ENCODE assay signal across 13 cellular contexts in genomic region chr9:120852240-120853018, GRCh38. TPM values are rescaled to one million over a fixed set of nuclear protein-coding genes. Genes with fewer than 3 reads are reported as not detected.
DNase-seq lines count a peak whose midpoint lies in the region; ATAC-seq and TF ChIP-seq lines count a peak whose summit lies in the region.
"Had no signal": no experiment of that assay in that cellular context is flagged by ENCODE, and none has a peak within 500 bp of the region (broad histone marks: within the 10 kb centered on the region; RNA-seq: fewer than 3 reads in every experiment).

No MANE protein-coding gene starts in this region.

- TF ChIP-seq CTCF in activated CD8-positive, alpha-beta T cell treated with anti-CD3 and anti-CD28 coated beads for 36 hours (IDR thresholded peaks at IDR 0.05): no peak

- no peaks in the 10 kb centered on the region for H3K9me3 Mint-ChIP-seq in activated naive CD8-positive, alpha-beta T cell (ENCODE audit: low read depth)
- H3K9me3 Mint-ChIP-seq in activated naive CD8-positive, alpha-beta T cell treated with anti-CD3 and anti-CD28 coated beads, Interleukin-2, amount 50 U/mL, for 24 hours: no peaks in the 10 kb centered on the region
- H3K9me3 Mint-ChIP-seq in activated CD8-positive, alpha-beta T cell treated with anti-CD3 and anti-CD28 coated beads for 36 hours: no peaks in the 10 kb centered on the region
- H3K9me3 Mint-ChIP-seq in stimulated activated effector memory CD8-positive, alpha-beta T cell treated with anti-CD3 and anti-CD28 coated beads, Interleukin-12 subunit alpha, Interleukin-12 subunit beta, amount 100 ng/mL, for 72 hours: no peaks in the 10 kb centered on the region

- no peaks in the 10 kb centered on the region for H3K27me3 ChIP-seq in iPS-20b (ENCODE audit: insufficient read depth, low read length)
- H3K27me3 ChIP-seq: ascending aorta had no signal

- peaks cover under 1% of the 10 kb centered on the region for H3K36me3 Mint-ChIP-seq in activated naive CD8-positive, alpha-beta T cell
- peaks cover 13% of the 10 kb centered on the region for H3K36me3 Mint-ChIP-seq in activated naive CD8-positive, alpha-beta T cell treated with anti-CD3 and anti-CD28 coated beads, Interleukin-2, amount 50 U/mL, for 24 hours (ENCODE audit: low read depth)
- peaks cover 56% of the 10 kb centered on the region for H3K36me3 Mint-ChIP-seq in activated CD8-positive, alpha-beta T cell treated with anti-CD3 and anti-CD28 coated beads for 36 hours (ENCODE audit: low read depth)
- H3K36me3 Mint-ChIP-seq in stimulated activated effector memory CD8-positive, alpha-beta T cell treated with anti-CD3 and anti-CD28 coated beads, Interleukin-12 subunit alpha, Interleukin-12 subunit beta, amount 100 ng/mL, for 72 hours: peaks cover 100% of the 10 kb centered on the region

- H3K36me3 ChIP-seq in iPS-20b (ENCODE audit: insufficient read depth, low read depth, low read length): peaks cover 4% of the 10 kb centered on the region; the same call in 1 of the 2 replicates

- peak overlapping the region; percentile 81 for H3K27ac Mint-ChIP-seq in activated naive CD8-positive, alpha-beta T cell
- H3K27ac Mint-ChIP-seq in activated naive CD8-positive, alpha-beta T cell treated with anti-CD3 and anti-CD28 coated beads, Interleukin-2, amount 50 U/mL, for 24 hours: no peak overlapping the region
- peak overlapping the region; percentile 31 for H3K27ac Mint-ChIP-seq in activated CD8-positive, alpha-beta T cell treated with anti-CD3 and anti-CD28 coated beads for 36 hours
- H3K27ac Mint-ChIP-seq in stimulated activated effector memory CD8-positive, alpha-beta T cell treated with anti-CD3 and anti-CD28 coated beads, Interleukin-12 subunit alpha, Interleukin-12 subunit beta, amount 100 ng/mL, for 72 hours: peak overlapping the region; percentile 79
- H3K27ac Mint-ChIP-seq: B cell had no signal

- no peaks in the 10 kb centered on the region for H3K9me3 ChIP-seq in iPS-20b (ENCODE audit: insufficient read depth, low read depth, low read length)
- H3K9me3 ChIP-seq: ascending aorta had no signal

- POLR2A ChIA-PET in activated CD8-positive, alpha-beta T cell treated with anti-CD3 and anti-CD28 coated beads for 36 hours (lab: Charles Lee): interaction anchor here (0.6 to 17.0 kb wide), 5 partner anchors 12 to 52 kb away, joined by 3 to 231 read pairs (median 4); no protein-coding TSS in a partner anchor

- H3K4me1 ChIP-seq in iPS-20b (ENCODE audit: insufficient read depth, low read length): peaks cover 17% of the 10 kb centered on the region
- H3K4me1 ChIP-seq: ascending aorta had no signal

- DNase-seq in activated naive CD8-positive, alpha-beta T cell treated with anti-CD3 and anti-CD28 coated beads, Interleukin-2, amount 50 U/mL, for 24 hours: no peak
- no peak for DNase-seq in activated CD8-positive, alpha-beta T cell treated with anti-CD3 and anti-CD28 coated beads for 36 hours
- no peak for DNase-seq in stimulated activated effector memory CD8-positive, alpha-beta T cell treated with anti-CD3 and anti-CD28 coated beads, Interleukin-12 subunit alpha, Interleukin-12 subunit beta, amount 100 ng/mL, for 72 hours (ENCODE audit: low spot score in 2 of 2)
- no peak for DNase-seq in stimulated activated CD4-positive, alpha-beta T cell treated with anti-CD3 and anti-CD28 coated beads, Interleukin-15, amount 100 ng/mL, for 24 hours
- no peak for DNase-seq in NCI-H128 (lab: John Stamatoyannopoulos, UW; ENCODE audit: unreplicated experiment)
- DNase-seq: GDM1, head of caudate nucleus had no signal

- no peaks in the 10 kb centered on the region for H3K27me3 Mint-ChIP-seq in activated naive CD8-positive, alpha-beta T cell
- no peaks in the 10 kb centered on the region for H3K27me3 Mint-ChIP-seq in activated naive CD8-positive, alpha-beta T cell treated with anti-CD3 and anti-CD28 coated beads, Interleukin-2, amount 50 U/mL, for 24 hours
- no peaks in the 10 kb centered on the region for H3K27me3 Mint-ChIP-seq in activated CD8-positive, alpha-beta T cell treated with anti-CD3 and anti-CD28 coated beads for 36 hours
- H3K27me3 Mint-ChIP-seq: B cell had no signal

- peaks cover 27% of the 10 kb centered on the region for H3K4me1 Mint-ChIP-seq in activated naive CD8-positive, alpha-beta T cell (ENCODE audit: low read depth)
- H3K4me1 Mint-ChIP-seq in activated naive CD8-positive, alpha-beta T cell treated with anti-CD3 and anti-CD28 coated beads, Interleukin-2, amount 50 U/mL, for 24 hours: peaks cover 5% of the 10 kb centered on the region
- peaks cover 43% of the 10 kb centered on the region for H3K4me1 Mint-ChIP-seq in activated CD8-positive, alpha-beta T cell treated with anti-CD3 and anti-CD28 coated beads for 36 hours (ENCODE audit: low read depth)
- H3K4me1 Mint-ChIP-seq in stimulated activated effector memory CD8-positive, alpha-beta T cell treated with anti-CD3 and anti-CD28 coated beads, Interleukin-12 subunit alpha, Interleukin-12 subunit beta, amount 100 ng/mL, for 72 hours: peaks cover 31% of the 10 kb centered on the region
- H3K4me1 Mint-ChIP-seq: B cell had no signal

- H3K4me3 ChIP-seq in iPS-20b (ENCODE audit: low read length): no peak overlapping the region
- H3K4me3 ChIP-seq: ascending aorta, lung had no signal

- no peak overlapping the region for H3K27ac ChIP-seq in iPS-20b (ENCODE audit: low read length)

- no peak for ATAC-seq in activated naive CD8-positive, alpha-beta T cell treated with anti-CD3 and anti-CD28 coated beads, Interleukin-2, amount 50 U/mL, for 24 hours
- ATAC-seq in activated CD8-positive, alpha-beta T cell treated with anti-CD3 and anti-CD28 coated beads for 36 hours: no peak
- no peak for ATAC-seq in stimulated activated effector memory CD8-positive, alpha-beta T cell treated with anti-CD3 and anti-CD28 coated beads, Interleukin-12 subunit alpha, Interleukin-12 subunit beta, amount 100 ng/mL, for 72 hours
- no peak for ATAC-seq in HG03095 (IDR thresholded peaks at IDR 0.05; ENCODE audit: unreplicated experiment)

- intact Hi-C loops in activated CD8-positive, alpha-beta T cell treated with anti-CD3 and anti-CD28 coated beads for 36 hours (cut with micrococcal nuclease): no loop called here

- peak overlapping the region; percentile 54; the same call in 1 of the 2 replicates for H3K9ac ChIP-seq in iPS-20b (ENCODE audit: low read depth, low read length)

- CTCF ChIA-PET in activated CD8-positive, alpha-beta T cell treated with anti-CD3 and anti-CD28 coated beads for 36 hours (lab: Charles Lee): no interaction called here

- H3K4me3 Mint-ChIP-seq in activated naive CD8-positive, alpha-beta T cell: no peak overlapping the region
- H3K4me3 Mint-ChIP-seq in activated naive CD8-positive, alpha-beta T cell treated with anti-CD3 and anti-CD28 coated beads, Interleukin-2, amount 50 U/mL, for 24 hours: no peak overlapping the region
- no peak overlapping the region for H3K4me3 Mint-ChIP-seq in activated CD8-positive, alpha-beta T cell treated with anti-CD3 and anti-CD28 coated beads for 36 hours
- no peak overlapping the region for H3K4me3 Mint-ChIP-seq in stimulated activated effector memory CD8-positive, alpha-beta T cell treated with anti-CD3 and anti-CD28 coated beads, Interleukin-12 subunit alpha, Interleukin-12 subunit beta, amount 100 ng/mL, for 72 hours
- H3K4me3 Mint-ChIP-seq: B cell had no signal

RNA-seq across cellular contexts. Expression of gene PSMD5, which starts 9.7 kb away (rescaled TPM):
- 10 to 100 TPM; 52.3 to 55.3 TPM for total RNA-seq in activated CD8-positive, alpha-beta T cell treated with anti-CD3 and anti-CD28 coated beads for 36 hours

RNA-seq across cellular contexts. Expression of gene PHF19, which starts 24.6 kb away (rescaled TPM):
- 100 to 1,000 TPM; 210 to 216 TPM for total RNA-seq in activated CD8-positive, alpha-beta T cell treated with anti-CD3 and anti-CD28 coated beads for 36 hours

RNA-seq across cellular contexts. Expression of gene FBXW2, which starts 59.2 kb away (rescaled TPM):
- total RNA-seq in activated CD8-positive, alpha-beta T cell treated with anti-CD3 and anti-CD28 coated beads for 36 hours: 10 to 100 TPM; 68.8 to 68.9 TPM
